ENCODE assay signal across 24 cellular contexts in genomic region chr9:74205071-74205470, GRCh38.
DNase-seq lines count a peak whose midpoint lies in the region; ATAC-seq and TF ChIP-seq lines count a peak whose summit lies in the region.
"Had no signal": no experiment of that assay in that cellular context is flagged by ENCODE, and none has a peak within 500 bp of the region (broad histone marks: within the 10 kb centered on the region; RNA-seq: fewer than 3 reads in every experiment).

No MANE protein-coding gene starts in this region.

- H4K20me1 ChIP-seq in GM23338 (replicated peaks; ENCODE audit: insufficient read depth): no peaks in the 10 kb centered on the region
- no peaks in the 10 kb centered on the region for H4K20me1 ChIP-seq in neural progenitor cell (ENCODE audit: low read depth)

- no peaks in the 10 kb centered on the region for H3K27me3 ChIP-seq in GM23338 (ENCODE audit: insufficient read depth)
- H3K27me3 ChIP-seq in neural progenitor cell: no peaks in the 10 kb centered on the region
- H3K27me3 ChIP-seq in BE2C: no peaks in the 10 kb centered on the region

- H3K4me1 Mint-ChIP-seq in GM23338 (peaks cover 7% of the 10 kb centered on the region; the same call in 2 of the 3 replicates), neural progenitor cell (peaks cover 6% of the 10 kb centered on the region)
- H3K4me1 Mint-ChIP-seq: IgD-negative memory B cell had no signal

- H3K9me3 ChIP-seq in neural progenitor cell (ENCODE audit: low read depth): no peaks in the 10 kb centered on the region
- no peaks in the 10 kb centered on the region for H3K9me3 ChIP-seq in BE2C
- H3K9me3 ChIP-seq: SK-N-SH had no signal

- no peak overlapping the region for H3K9ac ChIP-seq in neural progenitor cell
- H3K9ac ChIP-seq: GM23248, KMS-11, SK-N-SH had no signal

- H3K4me3 Mint-ChIP-seq in GM23338: no peak overlapping the region
- H3K4me3 Mint-ChIP-seq in neural progenitor cell: no peak overlapping the region
- H3K4me3 Mint-ChIP-seq: H9, IgD-negative memory B cell had no signal

- H3K9me3 Mint-ChIP-seq in GM23338 (no peaks in the 10 kb centered on the region), neural progenitor cell (no peaks in the 10 kb centered on the region)
- H3K9me3 Mint-ChIP-seq: H9, IgD-negative memory B cell had no signal

- TF ChIP-seq CTCF in GM23338 (conservative IDR thresholded peaks at IDR 0.05; ENCODE audit: low read depth in 2 of 2): no peak
- TF ChIP-seq CTCF in neural progenitor cell (IDR thresholded peaks at IDR 0.05): no peak
- TF ChIP-seq CTCF in BE2C (IDR thresholded peaks at IDR 0.05; ENCODE audit: low read depth, low read length): no peak
- TF ChIP-seq CTCF in RWPE1 (conservative IDR thresholded peaks at IDR 0.05; ENCODE audit: low read depth): no peak

- H3K27me3 Mint-ChIP-seq in GM23338 (ENCODE audit: insufficient read depth, low read depth, poor library complexity): peaks cover 1% of the 10 kb centered on the region
- H3K27me3 Mint-ChIP-seq in neural progenitor cell (ENCODE audit: insufficient read depth, low read depth): no peaks in the 10 kb centered on the region
- H3K27me3 Mint-ChIP-seq: IgD-negative memory B cell had no signal

- no peak overlapping the region for H3K4me2 ChIP-seq in GM23338
- no peak overlapping the region for H3K4me2 ChIP-seq in neural progenitor cell
- H3K4me2 ChIP-seq: KMS-11, SK-N-SH had no signal

- CTCF ChIA-PET in RWPE1 (lab: Yijun Ruan, JAX): no interaction called here

- H3K27ac ChIP-seq in GM23338 (ENCODE audit: low read depth) (no peak overlapping the region), neural progenitor cell (no peak overlapping the region), RWPE1 (no peak overlapping the region)
- H3K27ac ChIP-seq: 22Rv1, GM23248, KMS-11 had no signal

- POLR2A ChIA-PET in RWPE1 (lab: Yijun Ruan, JAX; ENCODE audit: low non-redundant PET): no interaction called here

- H3K4me3 ChIP-seq in GM23338 (no peak overlapping the region), neural progenitor cell (no peak overlapping the region), BE2C (ENCODE audit: low read depth, low read length) (no peak overlapping the region)
- H3K4me3 ChIP-seq: GM23248 had no signal

- peaks cover 10% of the 10 kb centered on the region; the same call in 1 of the 2 replicates for H3K9me2 ChIP-seq in GM23338 (ENCODE audit: insufficient read depth)
- H3K9me2 ChIP-seq: SK-N-SH had no signal

- no peak overlapping the region for H3K27ac Mint-ChIP-seq in GM23338
- no peak overlapping the region for H3K27ac Mint-ChIP-seq in neural progenitor cell
- H3K27ac Mint-ChIP-seq: H9, IgD-negative memory B cell had no signal

- H2AFZ ChIP-seq in GM23338 (no peak overlapping the region), neural progenitor cell (replicated peaks) (no peak overlapping the region)
- H2AFZ ChIP-seq: GM23248 had no signal

- H3F3A ChIP-seq in GM23338 (replicated peaks; ENCODE audit: low read depth) (no peaks in the 10 kb centered on the region), neural progenitor cell (ENCODE audit: low read depth) (peaks cover 4% of the 10 kb centered on the region)

- peak; percentile 0 for DNase-seq in DMS 273 (lab: John Stamatoyannopoulos, UW; ENCODE audit: unreplicated experiment)
- no peak for DNase-seq in DMS 273 treated with DMSO at 0.1 percent for 48 hours (lab: John Stamatoyannopoulos, UW)
- DNase-seq in GM23338 (ENCODE audit: low spot score): peak; percentile 30
- peak; percentile 38 for DNase-seq in SK-MEL-5 (ENCODE audit: low read depth, low spot score)
- DNase-seq in neural progenitor cell (ENCODE audit: low spot score): peak; percentile 19
- DNase-seq in BE2C: no peak
- no peak for DNase-seq in RWPE1 (ENCODE audit: low spot score)
- DNase-seq: Calu3, GM23248, H9, NCI-H1092, NCI-H1436, NCI-H187, NCI-H2081 treated with DMSO at 0.1 percent for 48 hours, NCI-H446 treated with DMSO at 0.1 percent for 48 hours, NCI-H526, SHP77 treated with DMSO at 0.1 percent for 48 hours, SK-N-SH, SW 1271 had no signal

- ATAC-seq in GM23338: no peak
- ATAC-seq in HG03565 (IDR thresholded peaks at IDR 0.05; ENCODE audit: unreplicated experiment): no peak
- ATAC-seq: Panc1 had no signal

- peaks cover 10% of the 10 kb centered on the region for H3K4me1 ChIP-seq in GM23338 (ENCODE audit: insufficient read depth)
- H3K4me1 ChIP-seq in neural progenitor cell: peaks cover 12% of the 10 kb centered on the region
- no peaks in the 10 kb centered on the region for H3K4me1 ChIP-seq in BE2C

- H3K36me3 ChIP-seq in GM23338 (ENCODE audit: insufficient read depth) (no peaks in the 10 kb centered on the region), neural progenitor cell (no peaks in the 10 kb centered on the region), BE2C (no peaks in the 10 kb centered on the region; the same call in 1 of the 2 replicates)

- in situ Hi-C loops in SK-MEL-5 (cut with HindIII; ENCODE audit: low pct_unique_long_range_greater_than_20kb, low sequenced_read_pairs): no loop called here

- H3K36me3 Mint-ChIP-seq in GM23338 (ENCODE audit: low read depth) (no peaks in the 10 kb centered on the region), neural progenitor cell (no peaks in the 10 kb centered on the region)
- H3K36me3 Mint-ChIP-seq: IgD-negative memory B cell had no signal

- H3K79me2 ChIP-seq in GM23338 (replicated peaks; ENCODE audit: insufficient read depth): no peaks in the 10 kb centered on the region
- no peaks in the 10 kb centered on the region for H3K79me2 ChIP-seq in neural progenitor cell (ENCODE audit: low read depth)

TF ChIP-seq in GM23338, 12 proteins besides CTCF, POLR2A, EP300 and RAD21 (continues in another document):
- TF ChIP-seq ZNF331 (CRISPR knock-in tag; IDR thresholded peaks at IDR 0.05; ENCODE audit: low read depth) (no peak), STAT1 (IDR thresholded peaks at IDR 0.05; ENCODE audit: unreplicated experiment) (no peak), EZH2phosphoT487 (IDR thresholded peaks at IDR 0.05; ENCODE audit: unreplicated experiment) (no peak), ZNF462 (CRISPR knock-in tag; IDR thresholded peaks at IDR 0.05) (no peak), POLR2AphosphoS5 (IDR thresholded peaks at IDR 0.05; ENCODE audit: low read depth) (no peak)

Comparison
In these comparisons a context has a peak if more than half of its experiments do, and no peak if none do; other contexts are left out.
1. DNase-seq: peak in DMS 273 (single experiment), GM23338 (single experiment), SK-MEL-5 (single experiment) and neural progenitor cell (single experiment); none in DMS 273 treated with DMSO at 0.1 percent for 48 hours (single experiment), BE2C (single experiment) and RWPE1 (single experiment).